15 cellular contexts compared by ENCODE assay signal in the genomic region with DNA sequence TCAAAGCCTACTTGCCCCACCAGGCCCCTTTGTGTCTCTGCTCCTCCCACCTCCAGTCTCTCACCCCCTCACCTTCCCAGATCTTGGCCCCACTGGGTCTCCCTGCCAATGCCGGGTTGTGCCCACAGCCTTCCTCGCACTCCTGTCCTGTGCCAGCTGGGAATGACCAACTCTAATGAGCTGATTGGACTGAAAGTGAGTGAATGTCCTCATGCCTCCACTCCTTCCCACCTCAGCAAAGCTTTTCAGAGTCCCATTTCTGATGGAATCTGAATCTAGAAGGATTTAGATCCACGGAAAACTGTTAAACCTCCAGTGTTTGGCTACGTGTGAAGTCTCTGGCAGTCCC.
A peak's percentile ranks its signal among the peaks of the same experiment; 100 is the strongest.
DNase-seq lines count a peak whose midpoint lies in the region; ATAC-seq, FAIRE-seq and TF ChIP-seq lines count a peak whose summit lies in the region.
"Had no signal": no experiment of that assay in that cellular context is flagged by ENCODE, and none has a peak within 500 bp of the region (broad histone marks: within the 10 kb centered on the region; RNA-seq: fewer than 3 reads in every experiment).

No MANE protein-coding gene starts in this region.

- H3K9ac ChIP-seq in H1 (replicated peaks in 1 of 4; ENCODE audit: extremely low read depth in 1 of 4, low read depth in 3 of 4, low read length in 3 of 4) (no peak overlapping the region), neural progenitor cell (no peak overlapping the region)

- H4K91ac ChIP-seq in H1 (replicated peaks; ENCODE audit: insufficient read length, low read length) = peak overlapping the region; percentile 28

- H3K4ac ChIP-seq in H1 (replicated peaks; ENCODE audit: insufficient read length, low read depth, low read length) = no peak overlapping the region

- peaks cover under 1% of the 10 kb centered on the region for H3K27me3 Mint-ChIP-seq in T-helper 2 cell treated with Interferon-gamma antibody and Interleukin-4, amounts not matched to agents 5 μg/mL and 100 μg/mL, for 36 hours (ENCODE audit: low read depth)
- H3K27me3 Mint-ChIP-seq in neural progenitor cell (ENCODE audit: insufficient read depth, low read depth) = no peaks in the 10 kb centered on the region

- no peak overlapping the region for H4K5ac ChIP-seq in H1 (ENCODE audit: insufficient read length, low read depth, low read length)

- no peak overlapping the region for H3K23ac ChIP-seq in H1 (ENCODE audit: insufficient read length)

- FAIRE-seq in H1 (lab: Jason Lieb, UNC) = no peak

- peaks cover 10% of the 10 kb centered on the region for H3K4me1 Mint-ChIP-seq in T-helper 2 cell treated with Interferon-gamma antibody and Interleukin-4, amounts not matched to agents 5 μg/mL and 100 μg/mL, for 36 hours (ENCODE audit: low read depth)
- peaks cover 30% of the 10 kb centered on the region for H3K4me1 Mint-ChIP-seq in neural progenitor cell
- H3K4me1 Mint-ChIP-seq: mesothelial cell of epicardium had no signal

- 89% methylated on average over 4 of the region's 4 CpGs; no CpG with 5 or more reads in 1 of the 2 experiments for WGBS in H1 (ENCODE audit: extremely low coverage in 1 of 2, insufficient coverage in 1 of 2, insufficient read length in 1 of 2, insufficient replicate concordance in 2 of 2, low coverage in 1 of 2, low lambda C conversion rate in 2 of 2, missing lambda C conversion rate in 1 of 2), 2 experiments
- 55 to 70% methylated on average over 4 of the region's 4 CpGs for WGBS in thyroid gland, 2 donors

- TF ChIP-seq RAD21 in H1 (IDR thresholded peaks at IDR 0.05 in 1 of 2, conservative IDR thresholded peaks at IDR 0.05 in 1 of 2; ENCODE audit: low read depth in 2 of 2, low read length in 2 of 2) = no peak

- no peaks in the 10 kb centered on the region for H3K36me3 ChIP-seq in H1 (ENCODE audit: control insufficient read depth in 2 of 4, insufficient read depth in 4 of 4, low read length in 3 of 4)
- H3K36me3 ChIP-seq in neural progenitor cell = no peaks in the 10 kb centered on the region
- no peaks in the 10 kb centered on the region for H3K36me3 ChIP-seq in thyroid gland
- no peaks in the 10 kb centered on the region for H3K36me3 ChIP-seq in HAP-1 (replicated peaks)

- H2AFZ ChIP-seq in H1 (ENCODE audit: low read length) (0 out of 2 replicates have a peak overlapping the region, but pooled peaks have one; percentile 17), neural progenitor cell (replicated peaks) (no peak overlapping the region)

- H3K4me2 ChIP-seq in H1 (ENCODE audit: insufficient read depth in 1 of 2, low read depth in 2 of 2, low read length in 2 of 2) (no peak overlapping the region), neural progenitor cell (no peak overlapping the region)

- no peak for TF ChIP-seq EP300 in H1 (IDR thresholded peaks at IDR 0.05; ENCODE audit: borderline replicate concordance in 1 of 2, low read depth in 2 of 2, low read length in 2 of 2)

- peak overlapping the region; percentile 13 for H3K27ac Mint-ChIP-seq in T-helper 2 cell treated with Interferon-gamma antibody and Interleukin-4, amounts not matched to agents 5 μg/mL and 100 μg/mL, for 36 hours
- peak overlapping the region; percentile 44 for H3K27ac Mint-ChIP-seq in neural progenitor cell
- H3K27ac Mint-ChIP-seq: mesothelial cell of epicardium had no signal

- H2BK120ac ChIP-seq in H1 (replicated peaks; ENCODE audit: low read depth, low read length) = no peak overlapping the region

- H3K23me2 ChIP-seq in H1 (ENCODE audit: low read depth, low read length) = no peaks in the 10 kb centered on the region

- no peak overlapping the region for H2BK5ac ChIP-seq in H1 (ENCODE audit: low read depth, low read length)

- POLR2A ChIA-PET in H1 (lab: Charles Lee; ENCODE audit: partially characterized antibody) = interaction anchor here (0.9 kb wide), 1 partner anchor 73 kb away, joined by 3 read pairs; no protein-coding TSS in a partner anchor

- peaks cover 2% of the 10 kb centered on the region for H3K36me3 Mint-ChIP-seq in T-helper 2 cell treated with Interferon-gamma antibody and Interleukin-4, amounts not matched to agents 5 μg/mL and 100 μg/mL, for 36 hours (ENCODE audit: low read depth)
- no peaks in the 10 kb centered on the region for H3K36me3 Mint-ChIP-seq in neural progenitor cell
- H3K36me3 Mint-ChIP-seq: mesothelial cell of epicardium had no signal

- no peaks in the 10 kb centered on the region for H3K79me2 ChIP-seq in H1 (ENCODE audit: control insufficient read depth in 1 of 2, insufficient read depth in 2 of 2, low read length in 2 of 2)
- no peaks in the 10 kb centered on the region for H3K79me2 ChIP-seq in neural progenitor cell (ENCODE audit: low read depth)

- H3F3A ChIP-seq in neural progenitor cell (ENCODE audit: low read depth) = no peaks in the 10 kb centered on the region

- in situ Hi-C loops in HAP-1 (cut with MboI; ENCODE audit: low sequenced_read_pairs) = no loop called here

- H2BK15ac ChIP-seq in H1 (ENCODE audit: low read length) = 0 out of 2 replicates have a peak overlapping the region, but pooled peaks have one; percentile 16

- H3K18ac ChIP-seq in H1 (ENCODE audit: extremely low read depth, low read length) = no peak overlapping the region

- DNase-seq in T-helper 2 cell treated with Interferon-gamma antibody and Interleukin-4, amounts not matched to agents 5 μg/mL and 100 μg/mL, for 36 hours (ENCODE audit: low spot score) = no peak
- DNase-seq in T-helper 2 cell (no peak), H1 (ENCODE audit: low read depth in 1 of 2, low spot score in 2 of 2) (no peak), neural progenitor cell (ENCODE audit: low spot score) (no peak), thyroid gland (no peak), HAP-1 (ENCODE audit: low spot score in 2 of 2) (no peak)
- no peak for DNase-seq in stimulated activated CD4-positive, alpha-beta T cell treated with anti-CD3 and anti-CD28 coated beads, Interleukin-2, amount 100 ng/mL, for 24 hours
- DNase-seq: activated CD8-positive, alpha-beta T cell treated with anti-CD3 and anti-CD28 coated beads, Interleukin-2, amount 10 ng/mL, durations not matched to agents 7 days and 5 days; activated naive CD4-positive, alpha-beta T cell; central memory CD4-positive, alpha-beta T cell; NCI-H2029 treated with DMSO at 0.1 percent for 48 hours; stimulated activated naive CD8-positive, alpha-beta T cell treated with anti-CD3 and anti-CD28 coated beads, Interleukin-15, Interleukin-2, amounts not matched to agents 100 U/mL and 50 U/mL, for 24 hours had no signal

- H3K4me1 ChIP-seq in H1 (replicated peaks in 1 of 4; ENCODE audit: control insufficient read depth in 3 of 4, insufficient read depth in 4 of 4, low read length in 3 of 4) (peaks cover 0 to 5% (median 0%) of the 10 kb centered on the region in 4 experiments; a peak in 2 of 7 replicates), neural progenitor cell (peaks cover 34% of the 10 kb centered on the region), thyroid gland (peaks cover 17 to 29% of the 10 kb centered on the region in 2 donors), HAP-1 (peaks cover 10% of the 10 kb centered on the region)

- no peak for ATAC-seq in HG02870 (IDR thresholded peaks at IDR 0.05; ENCODE audit: unreplicated experiment)
- ATAC-seq: activated CD8-positive, alpha-beta T cell treated with anti-CD3 and anti-CD28 coated beads, Interleukin-2, amount 10 ng/mL, durations not matched to agents 7 days and 5 days had no signal

- H3K27me3 ChIP-seq in H1 (replicated peaks in 1 of 4; ENCODE audit: control insufficient read depth in 3 of 4, extremely low read depth in 1 of 4, insufficient read depth in 3 of 4, low read length in 3 of 4) = no peaks in the 10 kb centered on the region; a peak in 1 of 7 replicates
- no peaks in the 10 kb centered on the region for H3K27me3 ChIP-seq in neural progenitor cell
- no peaks in the 10 kb centered on the region for H3K27me3 ChIP-seq in thyroid gland
- no peaks in the 10 kb centered on the region for H3K27me3 ChIP-seq in HAP-1 (ENCODE audit: low read depth)

- H3K27ac ChIP-seq in H1 (ENCODE audit: low read depth, low read length) (no peak overlapping the region), neural progenitor cell (no peak overlapping the region), thyroid gland (peak overlapping the region; percentile 88 to 98 (median 96))
- H3K27ac ChIP-seq: 22Rv1 had no signal

- TF ChIP-seq POLR2A in H1 (IDR thresholded peaks at IDR 0.05; ENCODE audit: control extremely low read depth in 1 of 2, low read depth in 2 of 2, low read length in 2 of 2) = no peak
- TF ChIP-seq POLR2A in thyroid gland (IDR thresholded peaks at IDR 0.05) = no peak

- TF ChIP-seq CTCF in H1 (IDR thresholded peaks at IDR 0.05; ENCODE audit: control extremely low read depth in 1 of 3, insufficient read depth in 1 of 3, low read depth in 1 of 3, low read length in 3 of 3) (no peak), neural progenitor cell (IDR thresholded peaks at IDR 0.05) (no peak), thyroid gland (IDR thresholded peaks at IDR 0.05) (no peak)

- no peaks in the 10 kb centered on the region for H4K20me1 ChIP-seq in H1 (replicated peaks in 1 of 2; ENCODE audit: control insufficient read depth in 1 of 2, insufficient read depth in 2 of 2, low read length in 2 of 2)
- no peaks in the 10 kb centered on the region for H4K20me1 ChIP-seq in neural progenitor cell (ENCODE audit: low read depth)

- CTCF ChIA-PET in H1 (lab: Charles Lee; ENCODE audit: partially characterized antibody) = interaction anchor here (0.7 kb wide), 1 partner anchor 136 kb away, joined by 3 read pairs; no protein-coding TSS in a partner anchor

- H3K4me3 ChIP-seq in H1 (ENCODE audit: extremely low read depth in 1 of 4, insufficient read depth in 2 of 4, low read depth in 3 of 4, low read length in 4 of 4) = no peak overlapping the region
- no peak overlapping the region for H3K4me3 ChIP-seq in neural progenitor cell
- H3K4me3 ChIP-seq in thyroid gland (replicated peaks in 1 of 3) = no peak overlapping the region
- no peak overlapping the region for H3K4me3 ChIP-seq in HAP-1

- no peaks in the 10 kb centered on the region for H3K9me3 Mint-ChIP-seq in T-helper 2 cell treated with Interferon-gamma antibody and Interleukin-4, amounts not matched to agents 5 μg/mL and 100 μg/mL, for 36 hours
- peaks cover 5% of the 10 kb centered on the region for H3K9me3 Mint-ChIP-seq in neural progenitor cell
- H3K9me3 Mint-ChIP-seq: mesothelial cell of epicardium had no signal

- H3K56ac ChIP-seq in H1 (replicated peaks; ENCODE audit: insufficient read length, low read depth, low read length) = no peak overlapping the region

- H2AK5ac ChIP-seq in H1 (ENCODE audit: low read depth, low read length) = no peak overlapping the region

- intact Hi-C loops in thyroid gland (cut with DNase I) = no loop called here

- H3K14ac ChIP-seq in H1 (ENCODE audit: insufficient read length) = no peak overlapping the region

- H3K9me3 ChIP-seq in H1 (ENCODE audit: insufficient read depth in 2 of 2, low read depth in 1 of 2, low read length in 1 of 2) (no peaks in the 10 kb centered on the region), neural progenitor cell (ENCODE audit: low read depth) (no peaks in the 10 kb centered on the region), thyroid gland (no peaks in the 10 kb centered on the region), HAP-1 (no peaks in the 10 kb centered on the region)

- H2BK12ac ChIP-seq in H1 (ENCODE audit: low read depth, low read length) = no peak overlapping the region

- no peaks in the 10 kb centered on the region for H3K79me1 ChIP-seq in H1 (ENCODE audit: low read depth, low read length)

- H3K4me3 Mint-ChIP-seq in T-helper 2 cell treated with Interferon-gamma antibody and Interleukin-4, amounts not matched to agents 5 μg/mL and 100 μg/mL, for 36 hours = no peak overlapping the region
- H3K4me3 Mint-ChIP-seq in neural progenitor cell = no peak overlapping the region
- H3K4me3 Mint-ChIP-seq: activated CD8-positive, alpha-beta T cell treated with anti-CD3 and anti-CD28 coated beads, Interleukin-2, amount 10 ng/mL, durations not matched to agents 7 days and 5 days; mesothelial cell of epicardium had no signal

- H4K8ac ChIP-seq in H1 (ENCODE audit: extremely low read depth, insufficient read depth, low read length) = no peak overlapping the region; the same call in 1 of the 2 replicates

- H2BK20ac ChIP-seq in H1 (ENCODE audit: low read length) = no peak overlapping the region

Comparison
In these comparisons a context has a peak if more than half of its experiments do, and no peak if none do; other contexts are left out.
1. H3K27ac ChIP-seq: peak in thyroid gland (3 of 3); none in H1 (single experiment) and neural progenitor cell (single experiment).